Comparison of ENCODE assay signal across 22 cellular contexts in the genomic region with DNA sequence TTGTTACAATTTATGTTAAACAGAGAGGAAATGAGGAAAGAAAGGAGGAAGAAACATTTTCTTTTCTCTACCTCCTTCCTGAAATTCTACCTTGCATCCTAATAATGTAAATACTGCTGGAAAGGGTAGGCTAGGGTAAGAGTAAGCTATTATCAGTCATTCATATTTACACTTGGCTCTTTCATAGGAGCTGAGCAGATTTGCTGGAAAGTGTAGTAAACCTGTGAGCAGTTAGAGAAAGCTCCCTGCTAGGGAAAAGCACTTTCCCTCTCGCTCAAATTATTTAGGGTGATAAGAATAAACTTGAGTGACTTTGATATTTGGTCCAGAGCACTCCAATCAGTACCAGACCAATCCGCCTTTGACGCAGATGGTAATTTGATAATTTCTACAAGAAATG.
"Had no signal": no experiment of that assay in that cellular context is flagged by ENCODE, and none has a peak within 500 bp of the region (broad histone marks: within the 10 kb centered on the region; RNA-seq: fewer than 3 reads in every experiment).

No MANE protein-coding gene starts in this region.

- H3K4me1 ChIP-seq: esophagus squamous epithelium, lower lobe of right lung, pancreas, right lobe of liver, tibial nerve, upper lobe of right lung, uterus had no signal

- H3K27ac ChIP-seq: esophagus squamous epithelium, lower lobe of right lung, neutrophil, pancreas, right lobe of liver, thoracic aorta, tibial nerve, upper lobe of right lung, uterus had no signal

- DNase-seq: effector CD8-positive, alpha-beta T cell; erythroblast; esophagus squamous epithelium; foreskin melanocyte; immature natural killer cell; left ventricle myocardium superior; lower lobe of right lung; natural killer cell; pancreas; right lobe of liver; small intestine; stimulated activated CD4-positive, alpha-beta T cell treated with anti-CD3 and anti-CD28 coated beads, Interleukin-15, amount 100 ng/mL, for 24 hours; stimulated activated CD4-positive, alpha-beta T cell treated with anti-CD3 and anti-CD28 coated beads, Interleukin-2, amount 100 ng/mL, for 48 hours; stimulated activated naive B cell treated with anti-CD40 and anti-IgM and Interleukin-4, amounts not matched to agents 10 μg/mL and 1 μg/mL and 100 μg/mL, for 72 hours; upper lobe of right lung; uterus had no signal

- H3K27me3 ChIP-seq: esophagus squamous epithelium, neutrophil, pancreas, right lobe of liver, tibial nerve, upper lobe of right lung, uterus had no signal

- H3K9me3 ChIP-seq: esophagus squamous epithelium, lower lobe of right lung, neutrophil, pancreas, right lobe of liver, thoracic aorta, upper lobe of right lung, uterus had no signal

- H3K36me3 ChIP-seq: esophagus squamous epithelium, lower lobe of right lung, neutrophil, pancreas, right lobe of liver, thoracic aorta, tibial nerve, upper lobe of right lung, uterus had no signal

- FAIRE-seq: colon, endometrium, keratinocyte, pancreas, small intestine had no signal

- H3K4me3 ChIP-seq: esophagus squamous epithelium, lower lobe of right lung, pancreas, right lobe of liver, thoracic aorta, tibial nerve, upper lobe of right lung, uterus had no signal
